Comparison of ENCODE assay signal across 7 cellular contexts in the genomic region with DNA sequence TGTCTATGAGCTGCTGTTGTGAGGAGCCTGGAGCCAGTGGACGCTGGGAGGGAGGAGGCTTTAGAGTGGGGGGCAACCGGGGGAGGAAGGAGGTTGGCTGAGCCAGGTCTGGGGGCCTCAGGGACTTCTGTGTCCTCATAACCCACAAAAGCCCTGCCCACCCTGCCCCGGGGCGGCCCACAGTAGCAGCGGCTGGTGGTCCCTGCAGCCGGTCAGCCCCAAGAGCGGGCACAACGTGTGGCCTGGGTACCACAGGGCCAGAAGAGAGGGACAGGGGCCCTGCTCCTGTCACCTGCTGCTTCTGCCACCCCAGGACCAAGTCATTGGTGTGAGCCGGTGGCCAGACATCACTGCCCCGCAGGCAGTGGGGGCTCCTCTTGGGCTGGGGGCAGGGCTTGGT. TPM values are rescaled to one million over a fixed set of nuclear protein-coding genes. Genes with fewer than 3 reads are reported as not detected.
DNase-seq lines count a peak whose midpoint lies in the region; ATAC-seq and TF ChIP-seq lines count a peak whose summit lies in the region.
"Not testable (repeated sequence)": the region's sequence is repeated elsewhere in the genome, so short reads cannot be mapped to it uniquely, and the experiment has no call there.

No MANE protein-coding gene starts in this region.

- not testable (repeated sequence) for H3K27me3 ChIP-seq in left ventricle myocardium inferior (ENCODE audit: low read depth); right lobe of liver; spleen (replicated peaks in 1 of 7); upper lobe of left lung

- not testable (repeated sequence) for H3K36me3 Mint-ChIP-seq in activated CD4-positive, alpha-beta T cell treated with anti-CD3 and anti-CD28 coated beads, Interleukin-2, amount 10 ng/mL, durations not matched to agents 24 days and 14 days (ENCODE audit: low read depth); activated naive CD8-positive, alpha-beta T cell treated with anti-CD3 and anti-CD28 coated beads, Interleukin-2, amount 10 ng/mL, durations not matched to agents 7 days and 5 days; osteocyte (ENCODE audit: unreplicated experiment)

- not testable (repeated sequence) for H3K4me3 ChIP-seq in left ventricle myocardium inferior, right lobe of liver, spleen, upper lobe of left lung

- TF ChIP-seq POLR2A in right lobe of liver (IDR thresholded peaks at IDR 0.05); spleen (IDR thresholded peaks at IDR 0.05); upper lobe of left lung (IDR thresholded peaks at IDR 0.05): not testable (repeated sequence)

- H3K9me3 ChIP-seq in left ventricle myocardium inferior (replicated peaks); right lobe of liver; spleen; upper lobe of left lung: not testable (repeated sequence)

- H3K27ac ChIP-seq in left ventricle myocardium inferior (replicated peaks); right lobe of liver; spleen; upper lobe of left lung: not testable (repeated sequence)

- not testable (repeated sequence) for H3K27me3 Mint-ChIP-seq in activated CD4-positive, alpha-beta T cell treated with anti-CD3 and anti-CD28 coated beads, Interleukin-2, amount 10 ng/mL, durations not matched to agents 24 days and 14 days; activated naive CD8-positive, alpha-beta T cell treated with anti-CD3 and anti-CD28 coated beads, Interleukin-2, amount 10 ng/mL, durations not matched to agents 7 days and 5 days; osteocyte (ENCODE audit: unreplicated experiment)

- intact Hi-C loops in activated CD4-positive, alpha-beta T cell treated with anti-CD3 and anti-CD28 coated beads, Interleukin-2, amount 10 ng/mL, durations not matched to agents 24 days and 14 days (cut with micrococcal nuclease); left ventricle myocardium inferior (cut with micrococcal nuclease); right lobe of liver (cut with DNase I); spleen (cut with DNase I; ENCODE audit: low total_unique reads): not testable (repeated sequence)

- WGBS in right lobe of liver (ENCODE audit: insufficient coverage, low coverage, low lambda C conversion rate, missing lambda C conversion rate): no CpG with 5 or more reads among the region's 10 CpGs
- WGBS in spleen, 5 donors: no CpG with 5 or more reads among the region's 10 CpGs
- WGBS in upper lobe of left lung, 2 donors: no CpG with 5 or more reads among the region's 10 CpGs

- TF ChIP-seq EP300 in upper lobe of left lung (IDR thresholded peaks at IDR 0.05): not testable (repeated sequence)

- not testable (repeated sequence) for H3K4me3 Mint-ChIP-seq in activated CD4-positive, alpha-beta T cell treated with anti-CD3 and anti-CD28 coated beads, Interleukin-2, amount 10 ng/mL, durations not matched to agents 24 days and 14 days; activated naive CD8-positive, alpha-beta T cell treated with anti-CD3 and anti-CD28 coated beads, Interleukin-2, amount 10 ng/mL, durations not matched to agents 7 days and 5 days; osteocyte (ENCODE audit: unreplicated experiment)

- ATAC-seq in activated naive CD8-positive, alpha-beta T cell treated with anti-CD3 and anti-CD28 coated beads, Interleukin-2, amount 10 ng/mL, durations not matched to agents 7 days and 5 days (ENCODE audit: low read depth); right lobe of liver; upper lobe of left lung (ENCODE audit: low FRiP score in 2 of 2): not testable (repeated sequence)

- not testable (repeated sequence) for TF ChIP-seq CTCF in left ventricle myocardium inferior (IDR thresholded peaks at IDR 0.05; ENCODE audit: borderline replicate concordance); right lobe of liver (IDR thresholded peaks at IDR 0.05); osteocyte (IDR thresholded peaks at IDR 0.05); spleen (IDR thresholded peaks at IDR 0.05 in 8 of 11, conservative IDR thresholded peaks at IDR 0.05 in 3 of 11); upper lobe of left lung (IDR thresholded peaks at IDR 0.05)

- not testable (repeated sequence) for H3K36me3 ChIP-seq in left ventricle myocardium inferior, right lobe of liver, spleen, upper lobe of left lung

- POLR2A ChIA-PET in activated naive CD8-positive, alpha-beta T cell treated with anti-CD3 and anti-CD28 coated beads, Interleukin-2, amount 10 ng/mL, durations not matched to agents 7 days and 5 days (lab: Charles Lee): not testable (repeated sequence)

- H3K27ac Mint-ChIP-seq in activated CD4-positive, alpha-beta T cell treated with anti-CD3 and anti-CD28 coated beads, Interleukin-2, amount 10 ng/mL, durations not matched to agents 24 days and 14 days; activated naive CD8-positive, alpha-beta T cell treated with anti-CD3 and anti-CD28 coated beads, Interleukin-2, amount 10 ng/mL, durations not matched to agents 7 days and 5 days; osteocyte (ENCODE audit: unreplicated experiment): not testable (repeated sequence)

- peak; percentile 31 for DNase-seq in activated CD4-positive, alpha-beta T cell treated with anti-CD3 and anti-CD28 coated beads, Interleukin-2, amount 10 ng/mL, durations not matched to agents 24 days and 14 days
- DNase-seq in activated naive CD8-positive, alpha-beta T cell treated with anti-CD3 and anti-CD28 coated beads, Interleukin-2, amount 10 ng/mL, durations not matched to agents 7 days and 5 days: peak; percentile 10
- DNase-seq in left ventricle myocardium inferior (peak; percentile 7), right lobe of liver (peak; percentile 2 to 11 (median 10)), osteocyte (ENCODE audit: extremely low spot score, unreplicated experiment) (peak; percentile 76), spleen (peak; percentile 3), upper lobe of left lung (peak; percentile 3 to 83)

- H3K4me1 Mint-ChIP-seq in activated CD4-positive, alpha-beta T cell treated with anti-CD3 and anti-CD28 coated beads, Interleukin-2, amount 10 ng/mL, durations not matched to agents 24 days and 14 days; activated naive CD8-positive, alpha-beta T cell treated with anti-CD3 and anti-CD28 coated beads, Interleukin-2, amount 10 ng/mL, durations not matched to agents 7 days and 5 days; osteocyte (ENCODE audit: unreplicated experiment): not testable (repeated sequence)

- H3K9me3 Mint-ChIP-seq in activated CD4-positive, alpha-beta T cell treated with anti-CD3 and anti-CD28 coated beads, Interleukin-2, amount 10 ng/mL, durations not matched to agents 24 days and 14 days; activated naive CD8-positive, alpha-beta T cell treated with anti-CD3 and anti-CD28 coated beads, Interleukin-2, amount 10 ng/mL, durations not matched to agents 7 days and 5 days; osteocyte (ENCODE audit: unreplicated experiment): not testable (repeated sequence)

- H3K4me1 ChIP-seq in left ventricle myocardium inferior, right lobe of liver, spleen, upper lobe of left lung: not testable (repeated sequence)

RNA-seq across cellular contexts. Expression of gene POLR2J, which starts 3.2 kb away (rescaled TPM):
- 46.8 and 50.8 TPM in 2 replicates for total RNA-seq in activated CD4-positive, alpha-beta T cell treated with anti-CD3 and anti-CD28 coated beads, Interleukin-2, amount 10 ng/mL, durations not matched to agents 24 days and 14 days
- total RNA-seq in activated naive CD8-positive, alpha-beta T cell treated with anti-CD3 and anti-CD28 coated beads, Interleukin-2, amount 10 ng/mL, durations not matched to agents 7 days and 5 days: 10 to 100 TPM; 48.3 to 53.6 TPM
- 55.8 TPM for total RNA-seq in left ventricle myocardium inferior
- 10 to 100 TPM; 18.8 to 27.1 (median 20.3) TPM for total RNA-seq in right lobe of liver
- 45.2 and 45.4 TPM in 2 replicates for total RNA-seq in osteocyte
- total RNA-seq in spleen: 10 to 100 TPM in 6 of 7 donors, 1 to 10 TPM in 1; 8.4 to 34.5 (median 30.8) TPM
- 10 to 100 TPM; 95.6 to 98.8 (median 96.4) TPM for polyA plus RNA-seq in spleen
- total RNA-seq in upper lobe of left lung: 10 to 100 TPM; 15.2 to 37.1 (median 26.6) TPM

RNA-seq across cellular contexts. Expression of gene LRWD1, which starts 17.2 kb away (rescaled TPM):
- total RNA-seq in activated CD4-positive, alpha-beta T cell treated with anti-CD3 and anti-CD28 coated beads, Interleukin-2, amount 10 ng/mL, durations not matched to agents 24 days and 14 days: 30.5 and 32.4 TPM in 2 replicates
- 10 to 100 TPM; 14.7 to 15.8 TPM for total RNA-seq in activated naive CD8-positive, alpha-beta T cell treated with anti-CD3 and anti-CD28 coated beads, Interleukin-2, amount 10 ng/mL, durations not matched to agents 7 days and 5 days
- total RNA-seq in left ventricle myocardium inferior (11.2 TPM), right lobe of liver (10 to 100 TPM in 4 of 6 experiments, 1 to 10 TPM in 2; 8.3 to 15.5 (median 12.9) TPM), osteocyte (20.1 and 22.1 TPM in 2 replicates), spleen (10 to 100 TPM; 19.9 to 42.2 (median 24.1) TPM), upper lobe of left lung (10 to 100 TPM; 13.2 to 33.8 (median 31.6) TPM)
- 10 to 100 TPM; 22.1 to 37.3 (median 33.7) TPM for polyA plus RNA-seq in spleen

RNA-seq across cellular contexts. Expression of gene ALKBH4, which starts 17.3 kb away (rescaled TPM):
- 9.9 and 10.9 TPM in 2 replicates for total RNA-seq in activated CD4-positive, alpha-beta T cell treated with anti-CD3 and anti-CD28 coated beads, Interleukin-2, amount 10 ng/mL, durations not matched to agents 24 days and 14 days
- total RNA-seq in activated naive CD8-positive, alpha-beta T cell treated with anti-CD3 and anti-CD28 coated beads, Interleukin-2, amount 10 ng/mL, durations not matched to agents 7 days and 5 days: 10 to 100 TPM; 12.5 to 14.0 TPM
- total RNA-seq in left ventricle myocardium inferior: 6.0 TPM
- 10 to 100 TPM in 1 of 6 experiments, 1 to 10 TPM in 5; 3.7 to 11.7 (median 5.6) TPM for total RNA-seq in right lobe of liver
- total RNA-seq in osteocyte: 11.9 and 13.9 TPM in 2 replicates
- total RNA-seq in spleen: 10 to 100 TPM in 6 of 7 donors, 1 to 10 TPM in 1; 9.6 to 15.1 (median 10.7) TPM
- 10 to 100 TPM in 1 of 3 donors, 1 to 10 TPM in 2; 9.0 to 11.1 (median 9.2) TPM for polyA plus RNA-seq in spleen
- total RNA-seq in upper lobe of left lung: 10 to 100 TPM; 10.4 to 34.2 (median 18.2) TPM

RNA-seq across cellular contexts. Expression of gene RASA4B, which starts 35.6 kb away (rescaled TPM):
- total RNA-seq in activated CD4-positive, alpha-beta T cell treated with anti-CD3 and anti-CD28 coated beads, Interleukin-2, amount 10 ng/mL, durations not matched to agents 24 days and 14 days: 27.1 and 28.6 TPM in 2 replicates
- total RNA-seq in activated naive CD8-positive, alpha-beta T cell treated with anti-CD3 and anti-CD28 coated beads, Interleukin-2, amount 10 ng/mL, durations not matched to agents 7 days and 5 days: 10 to 100 TPM; 16.2 to 18.0 TPM
- total RNA-seq in left ventricle myocardium inferior (5.7 TPM), right lobe of liver (1 to 10 TPM; 1.1 to 3.4 (median 2.7) TPM), osteocyte (7.4 and 11.7 TPM in 2 replicates), spleen (10 to 100 TPM; 16.7 to 50.5 (median 22.7) TPM), upper lobe of left lung (10 to 100 TPM in 4 of 6 donors, 1 to 10 TPM in 2; 4.8 to 31.6 (median 22.3) TPM)
- polyA plus RNA-seq in spleen: 10 to 100 TPM; 18.5 to 42.2 (median 24.6) TPM

RNA-seq across cellular contexts. Expression of gene ORAI2, which starts 48.6 kb away (rescaled TPM):
- 45.8 and 49.8 TPM in 2 replicates for total RNA-seq in activated CD4-positive, alpha-beta T cell treated with anti-CD3 and anti-CD28 coated beads, Interleukin-2, amount 10 ng/mL, durations not matched to agents 24 days and 14 days
- 10 to 100 TPM; 51.9 to 58.3 TPM for total RNA-seq in activated naive CD8-positive, alpha-beta T cell treated with anti-CD3 and anti-CD28 coated beads, Interleukin-2, amount 10 ng/mL, durations not matched to agents 7 days and 5 days
- total RNA-seq in left ventricle myocardium inferior: 2.6 TPM
- 1 to 10 TPM; 1.2 to 4.2 (median 2.6) TPM for total RNA-seq in right lobe of liver
- 46.3 and 47.8 TPM in 2 replicates for total RNA-seq in osteocyte
- 100 to 1,000 TPM in 3 of 7 donors, 10 to 100 TPM in 4; 75.3 to 146 (median 90.5) TPM for total RNA-seq in spleen
- polyA plus RNA-seq in spleen: 10 to 100 TPM; 31.5 to 74.4 (median 35.4) TPM
- total RNA-seq in upper lobe of left lung: 10 to 100 TPM in 5 of 6 donors, 1 to 10 TPM in 1; 9.4 to 35.2 (median 30.5) TPM

Comparison
In these comparisons a context has a peak if more than half of its experiments do, and no peak if none do; other contexts are left out.
1. DNase-seq: peak in every context shown above with its lines; median percentile 76 in osteocyte; 43 in upper lobe of left lung; 31 in activated CD4-positive, alpha-beta T cell treated with anti-CD3 and anti-CD28 coated beads, Interleukin-2, amount 10 ng/mL, durations not matched to agents 24 days and 14 days; 10 in activated naive CD8-positive, alpha-beta T cell treated with anti-CD3 and anti-CD28 coated beads, Interleukin-2, amount 10 ng/mL, durations not matched to agents 7 days and 5 days; 10 in right lobe of liver; 7 in left ventricle myocardium inferior; 3 in spleen.